ENCODE assay signal across 22 cellular contexts in genomic region chr3:111845996-111846395, GRCh38. TPM values are rescaled to one million over a fixed set of nuclear protein-coding genes. Genes with fewer than 3 reads are reported as not detected.
DNase-seq lines count a peak whose midpoint lies in the region; ATAC-seq, FAIRE-seq and TF ChIP-seq lines count a peak whose summit lies in the region.
"Had no signal": no experiment of that assay in that cellular context is flagged by ENCODE, and none has a peak within 500 bp of the region (broad histone marks: within the 10 kb centered on the region; RNA-seq: fewer than 3 reads in every experiment).

No MANE protein-coding gene starts in this region.

- TF ChIP-seq CTCF in PC-3 (conservative IDR thresholded peaks at IDR 0.05; ENCODE audit: low read depth, low read length): no peak
- no peak for TF ChIP-seq CTCF in choroid plexus epithelial cell (conservative IDR thresholded peaks at IDR 0.05; ENCODE audit: low read depth, low read length)

- no peaks in the 10 kb centered on the region for H4K20me1 ChIP-seq in PC-3 (ENCODE audit: low read length)

- no peak for FAIRE-seq in urothelium cell line (lab: Jason Lieb, UNC)
- FAIRE-seq: HTR-8/SVneo, TTC549 had no signal

- no CpG with 5 or more reads among the region's 1 CpG for WGBS in mesenchymal stem cell

- H3K23ac ChIP-seq in mesenchymal stem cell (ENCODE audit: low read length in 2 of 2): no peak overlapping the region

- DNase-seq in Daoy (ENCODE audit: low read depth) (peak; percentile 43), PC-3 (no peak), choroid plexus epithelial cell (ENCODE audit: low read depth) (peak; percentile 52), mesenchymal stem cell (peak; percentile 56), urothelium cell line (ENCODE audit: low spot score) (no peak), substantia nigra (lab: John Stamatoyannopoulos, UW) (no peak), NOMO-1 treated with DMSO at 0.1 percent for 48 hours (lab: John Stamatoyannopoulos, UW; ENCODE audit: unreplicated experiment) (no peak), cerebellar nuclear complex (lab: John Stamatoyannopoulos, UW) (no peak)
- DNase-seq: activated naive CD4-positive, alpha-beta T cell treated with anti-CD3 and anti-CD28 coated beads for 36 hours; activated T-cell treated with anti-CD3 and anti-CD28 coated beads, Interleukin-2, amount 50 U/mL, for 48 hours; CD4-positive, alpha-beta T cell; DMS53; effector memory CD8-positive, alpha-beta T cell; Karpas-422; NCI-H1105; NCI-H2029 treated with DMSO at 0.1 percent for 48 hours; spleen; uterus had no signal

- BruUV-seq in PC-3 (replicated peaks; lab: Mats Ljungman, UMichigan): no TSS peak

- H2BK15ac ChIP-seq in mesenchymal stem cell (ENCODE audit: low read depth, poor library complexity, severe bottlenecking): no peak overlapping the region

- peaks cover 44% of the 10 kb centered on the region for H3K4me1 ChIP-seq in PC-3 (ENCODE audit: insufficient read depth, low read length)
- H3K4me1 ChIP-seq in mesenchymal stem cell (ENCODE audit: control insufficient read depth, insufficient read depth, low read depth, low read length): no peaks in the 10 kb centered on the region
- H3K4me1 ChIP-seq: ascending aorta, spleen, uterus had no signal

- H3K36me3 ChIP-seq in PC-3 (ENCODE audit: low read depth, low read length): no peaks in the 10 kb centered on the region
- H3K36me3 ChIP-seq in mesenchymal stem cell (ENCODE audit: control insufficient read depth in 1 of 2, insufficient read depth in 2 of 2, low read depth in 1 of 2, low read length in 2 of 2): no peaks in the 10 kb centered on the region
- H3K36me3 ChIP-seq: ascending aorta, spleen, uterus had no signal

- H3K9me3 ChIP-seq in PC-3 (ENCODE audit: low read length) (no peaks in the 10 kb centered on the region), mesenchymal stem cell (ENCODE audit: control insufficient read depth, low read length) (no peaks in the 10 kb centered on the region)
- H3K9me3 ChIP-seq: ascending aorta, spleen, uterus had no signal

- peak overlapping the region in 1 of 2 experiments; percentile 32 for H2BK12ac ChIP-seq in mesenchymal stem cell (ENCODE audit: low read length in 2 of 2)

- H3K9ac ChIP-seq in PC-3 (ENCODE audit: low read length): peak overlapping the region; percentile 14; the same call in 1 of the 2 replicates
- peak overlapping the region; percentile 45 for H3K9ac ChIP-seq in mesenchymal stem cell (ENCODE audit: low read length)

- H4K91ac ChIP-seq in mesenchymal stem cell (ENCODE audit: low read length): no peak overlapping the region

- H3K79me2 ChIP-seq in PC-3 (ENCODE audit: low read length): no peaks in the 10 kb centered on the region

- H3K9me2 ChIP-seq in PC-3 (replicated peaks; ENCODE audit: low read length): no peaks in the 10 kb centered on the region

- H2BK120ac ChIP-seq in mesenchymal stem cell (ENCODE audit: low read depth, low read length): no peak overlapping the region

- peak overlapping the region; percentile 52 for H3K4me2 ChIP-seq in PC-3 (ENCODE audit: low read length)
- H3K4me2 ChIP-seq in mesenchymal stem cell (ENCODE audit: low read length, poor library complexity, severe bottlenecking): no peak overlapping the region

- no peak overlapping the region for H3K4me3 ChIP-seq in PC-3 (ENCODE audit: low read length)
- H3K4me3 ChIP-seq in choroid plexus epithelial cell (ENCODE audit: low read depth, low read length): no peak overlapping the region
- no peak overlapping the region for H3K4me3 ChIP-seq in mesenchymal stem cell (ENCODE audit: insufficient read depth in 1 of 2, low read depth in 1 of 2, low read length in 2 of 2)
- H3K4me3 ChIP-seq: ascending aorta, spleen, uterus had no signal

- H2AFZ ChIP-seq in PC-3 (ENCODE audit: low read length) (no peak overlapping the region), mesenchymal stem cell (ENCODE audit: low read depth, low read length) (no peak overlapping the region)

- POLR2A ChIA-PET in PC-3 (lab: Charles Lee; ENCODE audit: unreplicated experiment): no interaction called here

- H3K18ac ChIP-seq in mesenchymal stem cell (ENCODE audit: low read depth in 1 of 2, low read length in 2 of 2): no peak overlapping the region

- H3F3A ChIP-seq in PC-3 (ENCODE audit: low read length, unreplicated experiment): peaks cover 9% of the 10 kb centered on the region

- no peak for ATAC-seq in PC-3
- ATAC-seq: effector memory CD8-positive, alpha-beta T cell had no signal

- peak overlapping the region; percentile 10 for H2AK5ac ChIP-seq in mesenchymal stem cell (ENCODE audit: low read length, severe bottlenecking)

- CTCF ChIA-PET in PC-3 (lab: Charles Lee): no interaction called here

- intact Hi-C loops in PC-3 (cut with micrococcal nuclease): loop anchor here (1.0 kb wide), 1 partner anchor 35 kb away; no protein-coding TSS in a partner anchor

- no peak overlapping the region for H2BK5ac ChIP-seq in mesenchymal stem cell (ENCODE audit: low read depth, low read length, poor library complexity, severe bottlenecking)

- H3K27ac ChIP-seq in PC-3 (ENCODE audit: low read length): peak overlapping the region; percentile 69
- H3K27ac ChIP-seq in mesenchymal stem cell (ENCODE audit: low read length, poor library complexity, severe bottlenecking): no peak overlapping the region
- no peak overlapping the region for H3K27ac ChIP-seq in substantia nigra (ENCODE audit: low read depth, low read length, poor library complexity, severe bottlenecking)
- H3K27ac ChIP-seq: ascending aorta, RWPE1, spleen, uterus had no signal

- no peak overlapping the region for H3K4ac ChIP-seq in mesenchymal stem cell (ENCODE audit: low read depth in 1 of 2, low read length in 2 of 2)

- no peaks in the 10 kb centered on the region for H3K79me1 ChIP-seq in mesenchymal stem cell (replicated peaks; ENCODE audit: low read length, poor library complexity, severe bottlenecking)

- no peaks in the 10 kb centered on the region for H3K27me3 ChIP-seq in PC-3 (ENCODE audit: low read length)
- no peaks in the 10 kb centered on the region for H3K27me3 ChIP-seq in mesenchymal stem cell (ENCODE audit: control insufficient read depth in 1 of 2, insufficient read depth in 1 of 2, low read length in 2 of 2)
- H3K27me3 ChIP-seq: ascending aorta, spleen, uterus had no signal

- H3K14ac ChIP-seq in mesenchymal stem cell (ENCODE audit: low read length in 2 of 2): no peak overlapping the region

- H4K8ac ChIP-seq in mesenchymal stem cell (ENCODE audit: low read length): no peak overlapping the region

RNA-seq across cellular contexts. Expression of gene PHLDB2, which starts 13.1 kb away (rescaled TPM):
- total RNA-seq in Daoy (2014; rRNA removed; shearing (Covaris generic)): 73.2 and 79.5 TPM in 2 replicates
- total RNA-seq in PC-3 (2014; rRNA removed): 90.1 and 104 TPM in 2 replicates
- 17.0 TPM for polyA plus RNA-seq in mesenchymal stem cell (2013, experiment 1 of 2)
- polyA plus RNA-seq in mesenchymal stem cell (2013, experiment 2 of 2): 17.5 TPM

Comparison
In these comparisons a context has a peak if more than half of its experiments do, and no peak if none do; other contexts are left out.
1. DNase-seq: peak in Daoy (single experiment), choroid plexus epithelial cell (single experiment) and mesenchymal stem cell (single experiment); none in PC-3 (single experiment), urothelium cell line (single experiment), substantia nigra (0 of 49), NOMO-1 treated with DMSO at 0.1 percent for 48 hours (single experiment) and cerebellar nuclear complex (0 of 2).